Comparison of ENCODE assay signal across 17 cellular contexts in genomic region chr6:122452509-122452908, GRCh38. TPM values are rescaled to one million over a fixed set of nuclear protein-coding genes. Genes with fewer than 3 reads are reported as not detected.
A peak's percentile ranks its signal among the peaks of the same experiment; 100 is the strongest.
DNase-seq lines count a peak whose midpoint lies in the region; ATAC-seq, FAIRE-seq and TF ChIP-seq lines count a peak whose summit lies in the region.
"Had no signal": no experiment of that assay in that cellular context is flagged by ENCODE, and none has a peak within 500 bp of the region (broad histone marks: within the 10 kb centered on the region; RNA-seq: fewer than 3 reads in every experiment).

No MANE protein-coding gene starts in this region.

- no peak for FAIRE-seq in pancreas (lab: Jason Lieb, UNC)
- FAIRE-seq: D721Med, GM19239 had no signal

- ATAC-seq in CD4-positive, alpha-beta T cell (ENCODE audit: poor library complexity), result no peak
- 0 out of 2 replicates have a peak, but pooled peaks have one; percentile 28 for ATAC-seq in WTC11
- ATAC-seq in pancreas, result no peak
- ATAC-seq: CD8-positive, alpha-beta T cell had no signal

- CTCF ChIA-PET in CD4-positive, alpha-beta T cell (lab: Charles Lee), result interaction anchor here (1.7 kb wide), 1 partner anchor 53 kb away, joined by 4 read pairs; the partner anchor contains the start of gene HSF2
- CTCF ChIA-PET in WTC11 (lab: Charles Lee), result interaction anchor here (1.1 kb wide), 1 partner anchor 53 kb away, joined by 3 read pairs; the partner anchor contains the start of gene HSF2

- POLR2A ChIA-PET in CD4-positive, alpha-beta T cell (lab: Charles Lee), result interaction anchor here (3.8 kb wide), 1 partner anchor 19 kb away, joined by 15 read pairs; the partner anchor contains the start of gene SERINC1
- POLR2A ChIA-PET in WTC11 (lab: Charles Lee), result no interaction called here

- no peak for TF ChIP-seq CTCF in CD4-positive, alpha-beta T cell (IDR thresholded peaks at IDR 0.05)
- TF ChIP-seq CTCF in WTC11 (IDR thresholded peaks at IDR 0.05) (no peak), pancreas (IDR thresholded peaks at IDR 0.05) (no peak)

- H3K36me3 ChIP-seq in HAP-1 (replicated peaks) (peaks cover 46% of the 10 kb centered on the region), iPS-20b (ENCODE audit: insufficient read depth, low read depth, low read length) (peaks cover 92% of the 10 kb centered on the region), pancreas (peaks cover 0 to 53% (median 27%) of the 10 kb centered on the region in 3 donors)

- DNase-seq in CD4-positive, alpha-beta T cell, result no peak
- peak; percentile 52 to 80 for DNase-seq in HAP-1 (ENCODE audit: low spot score in 2 of 2)
- DNase-seq in WTC11 (ENCODE audit: low spot score), result no peak
- no peak for DNase-seq in pancreas
- no peak for DNase-seq in NCI-H510A treated with DMSO at 0.1 percent for 48 hours (lab: John Stamatoyannopoulos, UW)
- DNase-seq in substantia nigra (lab: John Stamatoyannopoulos, UW), result no peak
- DNase-seq in NCI-H1105 (lab: John Stamatoyannopoulos, UW), result no peak
- DNase-seq: C1 segment of cervical spinal cord; CD8-positive, alpha-beta T cell; COR-L47; DMS153; DMS79 treated with DMSO at 0.1 percent for 48 hours; GDM1 had no signal

- H3K9me3 ChIP-seq in CD4-positive, alpha-beta T cell (ENCODE audit: control insufficient read depth, low read length), result no peaks in the 10 kb centered on the region
- no peaks in the 10 kb centered on the region for H3K9me3 ChIP-seq in HAP-1
- H3K9me3 ChIP-seq in iPS-20b (ENCODE audit: insufficient read depth, low read depth, low read length), result no peaks in the 10 kb centered on the region
- no peaks in the 10 kb centered on the region for H3K9me3 ChIP-seq in pancreas

- peaks cover 98% of the 10 kb centered on the region for H3K36me3 Mint-ChIP-seq in CD4-positive, alpha-beta T cell (ENCODE audit: low read depth)
- peaks cover 30% of the 10 kb centered on the region for H3K36me3 Mint-ChIP-seq in WTC11

- H3K4me3 ChIP-seq in HAP-1, result no peak overlapping the region
- no peak overlapping the region for H3K4me3 ChIP-seq in iPS-20b (ENCODE audit: low read length)
- no peak overlapping the region for H3K4me3 ChIP-seq in pancreas

- 61 to 71% methylated on average over 1 of the region's 1 CpG for WGBS in pancreas, 2 donors

- H3K4me3 Mint-ChIP-seq in CD4-positive, alpha-beta T cell, result no peak overlapping the region
- H3K4me3 Mint-ChIP-seq in WTC11, result no peak overlapping the region
- H3K4me3 Mint-ChIP-seq: B cell; CD8-positive, alpha-beta T cell had no signal

- no peak overlapping the region for H3K27ac ChIP-seq in CD4-positive, alpha-beta T cell (ENCODE audit: low read depth, low read length)
- H3K27ac ChIP-seq in iPS-20b (ENCODE audit: low read length) (peak overlapping the region; percentile 53), pancreas (no peak overlapping the region), substantia nigra (ENCODE audit: low read depth, low read length, poor library complexity, severe bottlenecking) (no peak overlapping the region)

- peak overlapping the region; percentile 37; the same call in 1 of the 2 replicates for H3K9ac ChIP-seq in iPS-20b (ENCODE audit: low read depth, low read length)

- in situ Hi-C loops in HAP-1 (cut with MboI; ENCODE audit: low sequenced_read_pairs), result no loop called here

- intact Hi-C loops in CD4-positive, alpha-beta T cell (cut with DNase I, micrococcal nuclease), result loop anchor here in 1 of 2 experiments (5.0 kb wide), 1 partner anchor 50 kb away; no protein-coding TSS in a partner anchor
- intact Hi-C loops in pancreas (cut with DNase I), result no loop called here

- peak overlapping the region; percentile 34 for H3K27ac Mint-ChIP-seq in CD4-positive, alpha-beta T cell
- H3K27ac Mint-ChIP-seq in WTC11, result no peak overlapping the region
- H3K27ac Mint-ChIP-seq: B cell; CD8-positive, alpha-beta T cell had no signal

- no peaks in the 10 kb centered on the region for H3K9me3 Mint-ChIP-seq in CD4-positive, alpha-beta T cell
- no peaks in the 10 kb centered on the region for H3K9me3 Mint-ChIP-seq in WTC11
- H3K9me3 Mint-ChIP-seq: CD8-positive, alpha-beta T cell had no signal

- H3K27me3 ChIP-seq in CD4-positive, alpha-beta T cell (ENCODE audit: control insufficient read depth, insufficient read depth, low read length), result no peaks in the 10 kb centered on the region
- H3K27me3 ChIP-seq in HAP-1 (ENCODE audit: low read depth) (no peaks in the 10 kb centered on the region), iPS-20b (ENCODE audit: insufficient read depth, low read length) (no peaks in the 10 kb centered on the region), pancreas (no peaks in the 10 kb centered on the region)

- peaks cover 24% of the 10 kb centered on the region for H3K4me1 ChIP-seq in HAP-1
- H3K4me1 ChIP-seq in iPS-20b (ENCODE audit: insufficient read depth, low read length), result peaks cover 13% of the 10 kb centered on the region
- no peaks in the 10 kb centered on the region for H3K4me1 ChIP-seq in pancreas

- H3K27me3 Mint-ChIP-seq in CD4-positive, alpha-beta T cell, result no peaks in the 10 kb centered on the region
- no peaks in the 10 kb centered on the region for H3K27me3 Mint-ChIP-seq in WTC11 (ENCODE audit: low read depth)
- H3K27me3 Mint-ChIP-seq: B cell had no signal

- peaks cover 58% of the 10 kb centered on the region for H3K4me1 Mint-ChIP-seq in CD4-positive, alpha-beta T cell (ENCODE audit: low read depth)
- H3K4me1 Mint-ChIP-seq in WTC11, result peaks cover 11% of the 10 kb centered on the region

TF ChIP-seq in WTC11, 78 proteins besides CTCF, POLR2A, EP300 and RAD21:
- TF ChIP-seq ETV6 (CRISPR knock-in tag; IDR thresholded peaks at IDR 0.05) (no peak), PRDM15 (CRISPR knock-in tag; IDR thresholded peaks at IDR 0.05) (no peak)

RNA-seq across cellular contexts. Expression of gene SERINC1, which starts 19.1 kb away (rescaled TPM):
- 100 to 1,000 TPM; 175 to 178 TPM for total RNA-seq in CD4-positive, alpha-beta T cell
- total RNA-seq in WTC11 (2021), result 31.3 to 35.3 TPM (median 34.1 TPM) in 3 replicates
- total RNA-seq in pancreas, result 10 to 100 TPM; 36.5 to 78.9 (median 50.1) TPM
- 10 to 100 TPM; 24.9 to 98.8 TPM for polyA plus RNA-seq in pancreas

RNA-seq across cellular contexts. Expression of gene HSF2, which starts 53.1 kb away (rescaled TPM):
- total RNA-seq in CD4-positive, alpha-beta T cell, result 10 to 100 TPM; 41.8 to 47.6 TPM
- total RNA-seq in WTC11 (2021) (10.6 to 12.1 TPM (median 11.8 TPM) in 3 replicates), pancreas (1 to 10 TPM; 2.7 to 6.3 (median 3.8) TPM)
- 1 to 10 TPM; 3.5 to 8.6 TPM for polyA plus RNA-seq in pancreas

Comparison
In these comparisons a context has a peak if more than half of its experiments do, and no peak if none do; other contexts are left out.
1. DNase-seq: peak in HAP-1 (2 of 2); none in CD4-positive, alpha-beta T cell (0 of 10), WTC11 (single experiment), pancreas (0 of 6), NCI-H510A treated with DMSO at 0.1 percent for 48 hours (single experiment), substantia nigra (0 of 49) and NCI-H1105 (single experiment).